In the genomic region with DNA sequence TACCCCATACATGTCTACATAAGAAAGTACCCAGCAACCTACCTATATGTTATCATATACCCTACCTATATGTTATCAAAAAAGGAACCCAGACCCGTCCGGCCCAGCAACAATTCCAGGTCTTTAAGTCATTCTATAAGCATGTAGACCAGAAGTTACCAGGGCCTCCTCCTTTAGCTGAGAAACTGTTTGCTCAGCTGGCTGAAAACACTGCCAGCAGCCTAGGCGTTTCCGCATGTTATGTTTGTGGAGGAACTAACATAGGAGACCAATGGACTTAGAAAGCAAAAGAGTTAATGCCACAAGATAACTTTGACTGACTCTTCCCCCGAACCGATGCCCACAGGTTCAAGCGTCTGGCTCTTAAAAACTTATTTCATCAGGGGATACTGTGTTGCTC, we compare ENCODE assay signal across 26 cellular contexts.
"Had no signal": no experiment of that assay in that cellular context is flagged by ENCODE, and none has a peak within 500 bp of the region (broad histone marks: within the 10 kb centered on the region; RNA-seq: fewer than 3 reads in every experiment).

No MANE protein-coding gene starts in this region.

- H3K36me3 Mint-ChIP-seq: neural progenitor cell; stimulated activated effector memory CD8-positive, alpha-beta T cell treated with anti-CD3 and anti-CD28 coated beads, Interleukin-12 subunit alpha, Interleukin-12 subunit beta, amount 100 ng/mL, for 72 hours; type B pancreatic cell had no signal

- H3K27ac Mint-ChIP-seq: naive B cell; natural killer cell; nephron progenitor cell; neural progenitor cell; progenitor cell of endocrine pancreas; stimulated activated effector memory CD8-positive, alpha-beta T cell treated with anti-CD3 and anti-CD28 coated beads, Interleukin-12 subunit alpha, Interleukin-12 subunit beta, amount 100 ng/mL, for 72 hours; stimulated activated naive CD8-positive, alpha-beta T cell treated with anti-CD3 and anti-CD28 coated beads, Interleukin-15, amount 100 ng/mL, for 72 hours; type B pancreatic cell had no signal

- ATAC-seq: left cardiac atrium; left lung; lower lobe of right lung; natural killer cell; sciatic nerve; stimulated activated effector memory CD8-positive, alpha-beta T cell treated with anti-CD3 and anti-CD28 coated beads, Interleukin-12 subunit alpha, Interleukin-12 subunit beta, amount 100 ng/mL, for 72 hours; stimulated activated naive CD8-positive, alpha-beta T cell treated with anti-CD3 and anti-CD28 coated beads, Interleukin-15, amount 100 ng/mL, for 72 hours had no signal

- H3K27ac ChIP-seq: left lung, lower lobe of right lung, neural progenitor cell, neutrophil, right atrium auricular region, skin epidermis, spleen, tibial nerve, uterus had no signal

- H3K4me3 ChIP-seq: left lung, lower lobe of right lung, neural progenitor cell, right atrium auricular region, skin epidermis, spleen, tibial nerve, uterus had no signal

- DNase-seq: hippocampal formation; kidney glomerular epithelial cell; left cardiac atrium; left lung; lower lobe of right lung; mammary epithelial cell; mesenchymal stem cell; naive B cell; natural killer cell; nephron progenitor cell; occipital lobe; spleen; stimulated activated CD4-positive, alpha-beta T cell treated with anti-CD3 and anti-CD28 coated beads, Interleukin-4, amount 100 ng/mL, for 24 hours; stimulated activated naive CD4-positive, alpha-beta T cell treated with Interleukin-2 at 50 U/mL for 16 hours; stimulated activated naive CD8-positive, alpha-beta T cell treated with anti-CD3 and anti-CD28 coated beads, Interleukin-15, amount 100 ng/mL, for 72 hours; substantia nigra; uterus had no signal

- H3K36me3 ChIP-seq: left lung, lower lobe of right lung, neural progenitor cell, neutrophil, right atrium auricular region, spleen, tibial nerve, uterus had no signal

- H3K9me3 ChIP-seq: neutrophil, uterus had no signal

- H3K4me3 Mint-ChIP-seq: naive B cell; natural killer cell; nephron progenitor cell; neural progenitor cell; stimulated activated effector memory CD8-positive, alpha-beta T cell treated with anti-CD3 and anti-CD28 coated beads, Interleukin-12 subunit alpha, Interleukin-12 subunit beta, amount 100 ng/mL, for 72 hours; stimulated activated naive CD8-positive, alpha-beta T cell treated with anti-CD3 and anti-CD28 coated beads, Interleukin-15, amount 100 ng/mL, for 72 hours; type B pancreatic cell had no signal

- H3K27me3 ChIP-seq: neural progenitor cell, uterus had no signal

- H3K27me3 Mint-ChIP-seq: type B pancreatic cell had no signal

- H3K4me1 Mint-ChIP-seq: nephron progenitor cell, neural progenitor cell had no signal

- H3K4me1 ChIP-seq: left lung, lower lobe of right lung, neural progenitor cell, uterus had no signal
